In genomic region chr17:50482516-50482915, GRCh38 we compare ENCODE assay signal across 8 cellular contexts. TPM values are rescaled to one million over a fixed set of nuclear protein-coding genes. Genes with fewer than 3 reads are reported as not detected.
DNase-seq lines count a peak whose midpoint lies in the region; ATAC-seq and TF ChIP-seq lines count a peak whose summit lies in the region.

No MANE protein-coding gene starts in this region.

- H3K36me3 ChIP-seq in osteoblast (ENCODE audit: insufficient read depth, low read length) (peaks cover 28% of the 10 kb centered on the region), suprapubic skin (peaks cover 34% of the 10 kb centered on the region)

- H3K4me3 ChIP-seq in osteoblast (ENCODE audit: insufficient read depth, low read length) (no peak overlapping the region), suprapubic skin (no peak overlapping the region)

- H3K27ac ChIP-seq in osteoblast (ENCODE audit: low read depth, low read length), result peak overlapping the region; percentile 87
- peak overlapping the region; percentile 48 for H3K27ac ChIP-seq in suprapubic skin

- WGBS in suprapubic skin, result 0% methylated on average over 5 of the region's 7 CpGs

- no peak for ATAC-seq in GM19452 (IDR thresholded peaks at IDR 0.05; ENCODE audit: unreplicated experiment)

- no peak for TF ChIP-seq POLR2A in suprapubic skin (IDR thresholded peaks at IDR 0.05)

- no peaks in the 10 kb centered on the region for H3K9me3 ChIP-seq in osteoblast (ENCODE audit: low read depth, low read length)
- no peaks in the 10 kb centered on the region for H3K9me3 ChIP-seq in suprapubic skin

- H4K20me1 ChIP-seq in osteoblast (ENCODE audit: insufficient read depth, low read length), result peaks cover 9% of the 10 kb centered on the region

- H2AFZ ChIP-seq in osteoblast (ENCODE audit: low read length), result no peak overlapping the region

- DNase-seq in SK-N-DZ (ENCODE audit: low spot score), result peak; percentile 77
- peak; percentile 69 for DNase-seq in activated naive CD4-positive, alpha-beta T cell treated with anti-CD3 and anti-CD28 coated beads, Interleukin-2, amount 50 U/mL, for 16 hours
- peak; percentile 87 for DNase-seq in globus pallidus (ENCODE audit: low spot score)
- peak; percentile 98 for DNase-seq in osteoblast (ENCODE audit: insufficient read length, low spot score, missing footprints)
- peak; percentile 97 for DNase-seq in suprapubic skin (ENCODE audit: low spot score in 2 of 2)

- H3K27me3 ChIP-seq in osteoblast (ENCODE audit: insufficient read depth, low read length), result no peaks in the 10 kb centered on the region
- H3K27me3 ChIP-seq in suprapubic skin, result no peaks in the 10 kb centered on the region

- H3K4me1 ChIP-seq in osteoblast (ENCODE audit: insufficient read depth, low read length), result peaks cover 17% of the 10 kb centered on the region
- H3K4me1 ChIP-seq in suprapubic skin, result peaks cover 52% of the 10 kb centered on the region

- TF ChIP-seq CTCF in GM12801 (IDR thresholded peaks at IDR 0.05; ENCODE audit: extremely low read depth, insufficient read length) (peak; percentile 60), LNCAP (IDR thresholded peaks at IDR 0.05) (peak; percentile 91), osteoblast (IDR thresholded peaks at IDR 0.05; ENCODE audit: extremely low read depth, low read depth, low read length) (peak; percentile 96), suprapubic skin (IDR thresholded peaks at IDR 0.05) (peak; percentile 85 to 88)

- peaks cover 25% of the 10 kb centered on the region for H3K79me2 ChIP-seq in osteoblast (ENCODE audit: insufficient read depth, low read length)

- no peak for TF ChIP-seq EP300 in suprapubic skin (IDR thresholded peaks at IDR 0.05)

- H3K4me2 ChIP-seq in osteoblast (ENCODE audit: insufficient read depth, low read length), result peak overlapping the region; percentile 63

RNA-seq across cellular contexts. Expression of gene RSAD1, which starts 3.9 kb away (rescaled TPM):
- polyA plus RNA-seq in SK-N-DZ (2014; cell fraction: cytosol; rRNA removed), result 32.0 and 43.5 TPM in 2 replicates
- polyA plus RNA-seq in SK-N-DZ (2014; cell fraction: nucleus; rRNA removed), result 112 and 117 TPM in 2 replicates
- total RNA-seq in osteoblast (23.9 and 26.5 TPM in 2 replicates), suprapubic skin (10 to 100 TPM; 27.3 to 41.3 (median 30.1) TPM)

RNA-seq across cellular contexts. Expression of gene CHAD, which starts 13.8 kb away (rescaled TPM):
- not detected in 2 replicates for polyA plus RNA-seq in SK-N-DZ (2014; cell fraction: cytosol; rRNA removed)
- not detected in 2 replicates for polyA plus RNA-seq in SK-N-DZ (2014; cell fraction: nucleus; rRNA removed)
- total RNA-seq in osteoblast (not detected in 2 replicates), suprapubic skin (10 to 100 TPM in 1 of 4 donors, 1 to 10 TPM in 3; 4.5 to 15.4 (median 7.2) TPM)

RNA-seq across cellular contexts. Expression of gene MYCBPAP, which starts 25.7 kb away (rescaled TPM):
- not detected in 2 replicates for polyA plus RNA-seq in SK-N-DZ (2014; cell fraction: cytosol; rRNA removed)
- polyA plus RNA-seq in SK-N-DZ (2014; cell fraction: nucleus; rRNA removed), result not detected in 2 replicates
- total RNA-seq in osteoblast (0.36 and 0.88 TPM in 2 replicates), suprapubic skin (1 to 10 TPM in 2 of 4 donors, under 1 TPM in 2; 0.42 to 4.6 (median 1.3) TPM)

RNA-seq across cellular contexts. Expression of gene EPN3, which starts 50.0 kb away (rescaled TPM):
- 0.07 and 0.21 TPM in 2 replicates for polyA plus RNA-seq in SK-N-DZ (2014; cell fraction: cytosol; rRNA removed)
- polyA plus RNA-seq in SK-N-DZ (2014; cell fraction: nucleus; rRNA removed), result 0.03 TPM in 1 of 2 replicates, not detected in the other
- total RNA-seq in osteoblast (not detected in 2 replicates), suprapubic skin (100 to 1,000 TPM in 1 of 4 donors, 10 to 100 TPM in 3; 30.3 to 110 (median 78.5) TPM)

RNA-seq across cellular contexts. Expression of gene ACSF2, which starts 56.5 kb away (rescaled TPM):
- polyA plus RNA-seq in SK-N-DZ (2014; cell fraction: cytosol; rRNA removed), result 2.5 and 13.6 TPM in 2 replicates
- 4.9 and 5.7 TPM in 2 replicates for polyA plus RNA-seq in SK-N-DZ (2014; cell fraction: nucleus; rRNA removed)
- 60.1 and 63.0 TPM in 2 replicates for total RNA-seq in osteoblast
- total RNA-seq in suprapubic skin, result 100 to 1,000 TPM in 1 of 4 donors, 10 to 100 TPM in 3; 61.2 to 164 (median 69.8) TPM
